ENCODE assay signal across 16 cellular contexts in the genomic region with DNA sequence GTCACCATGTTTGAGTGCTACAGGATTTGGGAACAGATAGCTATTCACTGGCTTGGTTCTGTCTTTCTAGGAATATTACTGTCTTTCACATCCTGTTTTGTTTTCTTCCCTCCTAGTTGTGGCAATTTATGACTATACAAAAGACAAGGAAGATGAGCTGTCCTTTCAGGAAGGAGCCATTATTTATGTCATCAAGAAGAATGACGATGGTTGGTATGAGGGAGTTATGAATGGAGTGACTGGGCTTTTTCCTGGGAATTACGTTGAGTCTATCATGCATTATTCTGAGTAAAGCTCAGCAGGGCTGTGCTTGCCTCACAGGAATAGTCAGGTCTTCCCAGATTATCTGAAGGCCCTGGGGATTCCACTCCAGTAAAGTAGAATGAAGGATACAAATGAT.
DNase-seq lines count a peak whose midpoint lies in the region; ATAC-seq and TF ChIP-seq lines count a peak whose summit lies in the region.
"Had no signal": no experiment of that assay in that cellular context is flagged by ENCODE, and none has a peak within 500 bp of the region (broad histone marks: within the 10 kb centered on the region; RNA-seq: fewer than 3 reads in every experiment).

No MANE protein-coding gene starts in this region.

- H3K9me3 Mint-ChIP-seq in Caco-2 (ENCODE audit: unreplicated experiment) = no peaks in the 10 kb centered on the region
- H3K9me3 Mint-ChIP-seq in activated CD8-positive, alpha-beta memory T cell treated with anti-CD3 and anti-CD28 coated beads, Interleukin-2, amount 10 ng/mL, durations not matched to agents 7 days and 5 days (ENCODE audit: low read depth) = no peaks in the 10 kb centered on the region
- H3K9me3 Mint-ChIP-seq: activated CD4-positive, alpha-beta memory T cell treated with anti-CD3 and anti-CD28 coated beads, Interleukin-2, amount 10 ng/mL, durations not matched to agents 7 days and 5 days; activated T-helper 2 cell treated with anti-CD3 and anti-CD28 coated beads, Interferon-gamma antibody, Interleukin-2, Interleukin-4, amounts not matched to agents 10 μg/mL and 5 μg/mL and 100 μg/mL, durations not matched to agents 14 hours and 24 hours and 36 hours; nephron had no signal

- POLR2A ChIA-PET in Caco-2 (lab: Charles Lee) = no interaction called here

- H3K4me3 ChIP-seq in cardiac muscle cell = no peak overlapping the region
- no peak overlapping the region for H3K4me3 ChIP-seq in foreskin fibroblast (ENCODE audit: low read depth in 1 of 2, low read length in 2 of 2)
- no peak overlapping the region for H3K4me3 ChIP-seq in Caco-2 (ENCODE audit: low read depth, low read length)
- H3K4me3 ChIP-seq: coronary artery, esophagus squamous epithelium, testis had no signal

- H3K36me3 ChIP-seq in cardiac muscle cell (peaks cover 53% of the 10 kb centered on the region), Caco-2 (ENCODE audit: control insufficient read depth, insufficient read depth, low read length) (no peaks in the 10 kb centered on the region)

- CTCF ChIA-PET in Caco-2 (lab: Charles Lee) = no interaction called here
- CTCF ChIA-PET in activated CD8-positive, alpha-beta memory T cell treated with anti-CD3 and anti-CD28 coated beads, Interleukin-2, amount 10 ng/mL, durations not matched to agents 7 days and 5 days (lab: Charles Lee) = no interaction called here

- no peaks in the 10 kb centered on the region for H3K27me3 Mint-ChIP-seq in Caco-2 (ENCODE audit: insufficient read depth, unreplicated experiment)
- no peaks in the 10 kb centered on the region for H3K27me3 Mint-ChIP-seq in activated CD8-positive, alpha-beta memory T cell treated with anti-CD3 and anti-CD28 coated beads, Interleukin-2, amount 10 ng/mL, durations not matched to agents 7 days and 5 days
- H3K27me3 Mint-ChIP-seq: activated CD4-positive, alpha-beta memory T cell treated with anti-CD3 and anti-CD28 coated beads, Interleukin-2, amount 10 ng/mL, durations not matched to agents 7 days and 5 days had no signal

- intact Hi-C loops in Right ventricle myocardium superior (cut with DNase I) (no loop called here), Caco-2 (cut with micrococcal nuclease; ENCODE audit: unreplicated experiment) (no loop called here)

- H3K9me3 ChIP-seq in cardiac muscle cell (ENCODE audit: low read depth) = no peaks in the 10 kb centered on the region
- no peaks in the 10 kb centered on the region for H3K9me3 ChIP-seq in Caco-2
- H3K9me3 ChIP-seq: esophagus squamous epithelium, testis had no signal

- DNase-seq in cardiac muscle cell (ENCODE audit: low read depth in 1 of 2, low spot score in 1 of 2) (peak in 1 of 2 donors; percentile 47), Right ventricle myocardium superior (no peak), amniotic stem cell (lab: John Stamatoyannopoulos, UW) (peak; percentile 8), foreskin fibroblast (peak; percentile 58 to 73), Caco-2 (no peak), retina (no peak), NCI-H146 (lab: John Stamatoyannopoulos, UW) (no peak)
- no peak for DNase-seq in activated CD8-positive, alpha-beta memory T cell treated with anti-CD3 and anti-CD28 coated beads, Interleukin-2, amount 10 ng/mL, durations not matched to agents 7 days and 5 days
- DNase-seq: activated CD4-positive, alpha-beta memory T cell treated with anti-CD3 and anti-CD28 coated beads, Interleukin-2, amount 10 ng/mL, durations not matched to agents 7 days and 5 days; anterior cingulate cortex; esophagus squamous epithelium; mammary epithelial cell; testis had no signal

- no peak for ATAC-seq in Right ventricle myocardium superior (ENCODE audit: poor library complexity)
- ATAC-seq in activated CD8-positive, alpha-beta memory T cell treated with anti-CD3 and anti-CD28 coated beads, Interleukin-2, amount 10 ng/mL, durations not matched to agents 7 days and 5 days = no peak

- H3K27ac ChIP-seq in cardiac muscle cell = peak overlapping the region; percentile 13
- H3K27ac ChIP-seq: coronary artery, esophagus squamous epithelium, testis had no signal

- H3K4me1 ChIP-seq in cardiac muscle cell (ENCODE audit: low read depth) (no peaks in the 10 kb centered on the region), Caco-2 (no peaks in the 10 kb centered on the region)
- H3K4me1 ChIP-seq: esophagus squamous epithelium, testis had no signal

- H3K4me3 Mint-ChIP-seq in Caco-2 (ENCODE audit: unreplicated experiment) = no peak overlapping the region
- no peak overlapping the region for H3K4me3 Mint-ChIP-seq in activated CD8-positive, alpha-beta memory T cell treated with anti-CD3 and anti-CD28 coated beads, Interleukin-2, amount 10 ng/mL, durations not matched to agents 7 days and 5 days
- H3K4me3 Mint-ChIP-seq: activated CD4-positive, alpha-beta memory T cell treated with anti-CD3 and anti-CD28 coated beads, Interleukin-2, amount 10 ng/mL, durations not matched to agents 7 days and 5 days; nephron had no signal

- H3K36me3 Mint-ChIP-seq in Caco-2 (ENCODE audit: insufficient read depth, unreplicated experiment) = peaks cover 37% of the 10 kb centered on the region
- peaks cover 14% of the 10 kb centered on the region for H3K36me3 Mint-ChIP-seq in activated CD8-positive, alpha-beta memory T cell treated with anti-CD3 and anti-CD28 coated beads, Interleukin-2, amount 10 ng/mL, durations not matched to agents 7 days and 5 days

- H3K27ac Mint-ChIP-seq in Caco-2 (ENCODE audit: unreplicated experiment) = no peak overlapping the region
- H3K27ac Mint-ChIP-seq in activated CD8-positive, alpha-beta memory T cell treated with anti-CD3 and anti-CD28 coated beads, Interleukin-2, amount 10 ng/mL, durations not matched to agents 7 days and 5 days = no peak overlapping the region
- H3K27ac Mint-ChIP-seq: activated CD4-positive, alpha-beta memory T cell treated with anti-CD3 and anti-CD28 coated beads, Interleukin-2, amount 10 ng/mL, durations not matched to agents 7 days and 5 days; activated T-helper 2 cell treated with anti-CD3 and anti-CD28 coated beads, Interferon-gamma antibody, Interleukin-2, Interleukin-4, amounts not matched to agents 10 μg/mL and 5 μg/mL and 100 μg/mL, durations not matched to agents 14 hours and 24 hours and 36 hours had no signal

- H3K4me1 Mint-ChIP-seq in Caco-2 (ENCODE audit: low read depth, unreplicated experiment) = no peaks in the 10 kb centered on the region
- no peaks in the 10 kb centered on the region for H3K4me1 Mint-ChIP-seq in activated CD8-positive, alpha-beta memory T cell treated with anti-CD3 and anti-CD28 coated beads, Interleukin-2, amount 10 ng/mL, durations not matched to agents 7 days and 5 days
- H3K4me1 Mint-ChIP-seq: activated CD4-positive, alpha-beta memory T cell treated with anti-CD3 and anti-CD28 coated beads, Interleukin-2, amount 10 ng/mL, durations not matched to agents 7 days and 5 days; nephron had no signal

- H3K27me3 ChIP-seq in cardiac muscle cell (no peaks in the 10 kb centered on the region), Caco-2 (replicated peaks; ENCODE audit: control insufficient read depth, insufficient read depth, low read length) (no peaks in the 10 kb centered on the region)
- H3K27me3 ChIP-seq: esophagus squamous epithelium, testis had no signal

- no peak for TF ChIP-seq CTCF in cardiac muscle cell (IDR thresholded peaks at IDR 0.05; ENCODE audit: low read depth, low read length)
- no peak for TF ChIP-seq CTCF in foreskin fibroblast (IDR thresholded peaks at IDR 0.05; ENCODE audit: low read depth, low read length)
- TF ChIP-seq CTCF in Caco-2 (IDR thresholded peaks at IDR 0.05; ENCODE audit: insufficient read depth in 1 of 2, low read depth in 1 of 2, low read length in 1 of 2, severe bottlenecking in 1 of 2, unreplicated experiment in 1 of 2) = no peak

- BruUV-seq in Caco-2 (replicated peaks; lab: Mats Ljungman, UMichigan) = no TSS peak

Comparison
In these comparisons a context has a peak if more than half of its experiments do, and no peak if none do; other contexts are left out.
1. DNase-seq: peak in amniotic stem cell (single experiment) and foreskin fibroblast (2 of 2); none in Right ventricle myocardium superior (single experiment), Caco-2 (0 of 2), retina (single experiment), NCI-H146 (single experiment) and activated CD8-positive, alpha-beta memory T cell treated with anti-CD3 and anti-CD28 coated beads, Interleukin-2, amount 10 ng/mL, durations not matched to agents 7 days and 5 days (single experiment).